ENCODE assay signal across 8 cellular contexts in genomic region chr16:57304169-57305061, GRCh38. TPM values are rescaled to one million over a fixed set of nuclear protein-coding genes. Genes with fewer than 3 reads are reported as not detected.
DNase-seq lines count a peak whose midpoint lies in the region; ATAC-seq and TF ChIP-seq lines count a peak whose summit lies in the region.

No MANE protein-coding gene starts in this region.

- intact Hi-C loops in esophagus squamous epithelium (cut with DNase I), result loop anchor here (10.0 kb wide), 1 partner anchor 220 kb away; no protein-coding TSS in a partner anchor

- H3K27me3 ChIP-seq in BJ (ENCODE audit: control insufficient read depth, insufficient read depth, low read length), result peaks cover 12% of the 10 kb centered on the region
- H3K27me3 ChIP-seq in MG63, result peaks cover 18% of the 10 kb centered on the region
- H3K27me3 ChIP-seq in esophagus squamous epithelium, result no peaks in the 10 kb centered on the region
- no peaks in the 10 kb centered on the region for H3K27me3 ChIP-seq in HAP-1 (ENCODE audit: low read depth)

- no peak for TF ChIP-seq POLR2A in esophagus squamous epithelium (IDR thresholded peaks at IDR 0.05)

- TF ChIP-seq CTCF in BJ (IDR thresholded peaks at IDR 0.05; ENCODE audit: insufficient read depth, low read depth, low read length) (no peak), esophagus squamous epithelium (IDR thresholded peaks at IDR 0.05) (no peak)

- H3K4me3 ChIP-seq in BJ (ENCODE audit: low read depth, low read length) (no peak overlapping the region), MG63 (no peak overlapping the region), esophagus squamous epithelium (no peak overlapping the region), HAP-1 (no peak overlapping the region)

- CTCF ChIA-PET in BJ (lab: Yijun Ruan, JAX), result interaction anchor here (0.9 to 17.2 kb wide), 3 partner anchors 10 to 114 kb away, joined by 3 to 461 read pairs (median 8); no protein-coding TSS in a partner anchor

- H3K9me3 ChIP-seq in MG63 (no peaks in the 10 kb centered on the region), esophagus squamous epithelium (no peaks in the 10 kb centered on the region), HAP-1 (no peaks in the 10 kb centered on the region)

- no peaks in the 10 kb centered on the region for H3K36me3 ChIP-seq in BJ (ENCODE audit: control insufficient read depth, insufficient read depth, low read length)
- no peaks in the 10 kb centered on the region for H3K36me3 ChIP-seq in MG63
- H3K36me3 ChIP-seq in esophagus squamous epithelium, result no peaks in the 10 kb centered on the region
- no peaks in the 10 kb centered on the region for H3K36me3 ChIP-seq in HAP-1 (replicated peaks)

- in situ Hi-C loops in HAP-1 (cut with MboI; ENCODE audit: low sequenced_read_pairs), result loop anchor here (5.0 kb wide), 2 partner anchors 113 to 213 kb away; no protein-coding TSS in a partner anchor

- H3K4me1 ChIP-seq in esophagus squamous epithelium (peaks cover 12 to 39% (median 19%) of the 10 kb centered on the region in 3 donors), HAP-1 (no peaks in the 10 kb centered on the region; the same call in 1 of the 2 replicates)

- POLR2A ChIA-PET in BJ (lab: Charles Lee), result interaction anchor here (0.6 kb wide), 1 partner anchor 140 kb away, joined by 3 read pairs; no protein-coding TSS in a partner anchor

- ATAC-seq in HG02938 (IDR thresholded peaks at IDR 0.05; ENCODE audit: unreplicated experiment), result no peak
- ATAC-seq in HG02840 (IDR thresholded peaks at IDR 0.05; ENCODE audit: low FRiP score, unreplicated experiment), result no peak

- H3K27ac ChIP-seq in esophagus squamous epithelium, result peak overlapping the region; percentile 43 to 89 (median 78)

- peak; percentile 21 for DNase-seq in BJ (ENCODE audit: low read depth)
- DNase-seq in MG63, result peak; percentile 82
- DNase-seq in esophagus squamous epithelium (lab: John Stamatoyannopoulos, UW), result no peak
- peak; percentile 30 for DNase-seq in non-pigmented ciliary epithelial cell (ENCODE audit: low read depth)
- no peak for DNase-seq in HAP-1 (ENCODE audit: low spot score in 2 of 2)
- no peak for DNase-seq in DMS 273 (lab: John Stamatoyannopoulos, UW; ENCODE audit: unreplicated experiment)

- WGBS in esophagus squamous epithelium, 2 donors, result 70 to 86% methylated on average over 12 to 16 of the region's 16 CpGs

RNA-seq across cellular contexts. Expression of gene PLLP, which starts 19.9 kb away (rescaled TPM):
- 0.02 and 0.09 TPM in 2 replicates for polyA plus RNA-seq in BJ (2011; rRNA removed)
- not detected in 2 replicates for polyA minus RNA-seq in BJ (2011; rRNA and poly(A)+ RNA removed)
- total RNA-seq in MG63 (2014; rRNA removed; shearing (Covaris generic); ENCODE audit: low replicate concordance), result not detected in 2 replicates
- 10 to 100 TPM; 15.5 to 38.5 (median 31.5) TPM for total RNA-seq in esophagus squamous epithelium

RNA-seq across cellular contexts. Expression of gene CCL22, which starts 54.2 kb away (rescaled TPM):
- not detected in 2 replicates for polyA plus RNA-seq in BJ (2011; rRNA removed)
- polyA minus RNA-seq in BJ (2011; rRNA and poly(A)+ RNA removed), result not detected in 2 replicates
- total RNA-seq in MG63 (2014; rRNA removed; shearing (Covaris generic); ENCODE audit: low replicate concordance), result not detected in 2 replicates
- 1 to 10 TPM in 1 of 4 donors, under 1 TPM in 3; 0.09 to 1.6 (median 0.38) TPM for total RNA-seq in esophagus squamous epithelium

RNA-seq across cellular contexts. Expression of gene ARL2BP, which starts 59.4 kb away (rescaled TPM):
- 69.5 and 94.8 TPM in 2 replicates for polyA plus RNA-seq in BJ (2011; rRNA removed)
- polyA minus RNA-seq in BJ (2011; rRNA and poly(A)+ RNA removed), result 32.9 and 49.7 TPM in 2 replicates
- total RNA-seq in MG63 (2014; rRNA removed; shearing (Covaris generic); ENCODE audit: low replicate concordance), result 352 and 467 TPM in 2 replicates
- total RNA-seq in esophagus squamous epithelium, result 10 to 100 TPM; 44.5 to 75.1 (median 54.6) TPM

Comparison
In these comparisons a context has a peak if more than half of its experiments do, and no peak if none do; other contexts are left out.
1. DNase-seq: peak in BJ (single experiment), MG63 (single experiment) and non-pigmented ciliary epithelial cell (single experiment); none in esophagus squamous epithelium (single experiment), HAP-1 (0 of 2) and DMS 273 (single experiment).
2. RNA of gene PLLP, which starts 19.9 kb away (total RNA-seq): 15.5 to 38.5 TPM in esophagus squamous epithelium; not detected in MG63; every median in the first group is over 10 times any median in the second.